Comparison of ENCODE assay signal across 19 cellular contexts in genomic region chr22:20758688-20759087, GRCh38. TPM values are rescaled to one million over a fixed set of nuclear protein-coding genes. Genes with fewer than 3 reads are reported as not detected.
DNase-seq lines count a peak whose midpoint lies in the region; ATAC-seq and TF ChIP-seq lines count a peak whose summit lies in the region.
"Had no signal": no experiment of that assay in that cellular context is flagged by ENCODE, and none has a peak within 500 bp of the region (broad histone marks: within the 10 kb centered on the region; RNA-seq: fewer than 3 reads in every experiment).

No MANE protein-coding gene starts in this region.

- H3K9me3 ChIP-seq in right lobe of liver = no peaks in the 10 kb centered on the region
- H3K9me3 ChIP-seq: right atrium auricular region, stomach had no signal

- DNase-seq in NCI-H1092 treated with DMSO at 0.1 percent for 48 hours (lab: John Stamatoyannopoulos, UW) (peak; percentile 28), NCI-H1092 (lab: John Stamatoyannopoulos, UW) (no peak), NB4 (ENCODE audit: low read depth) (peak; percentile 10), caudate nucleus (lab: John Stamatoyannopoulos, UW) (no peak), right lobe of liver (peak in 1 of 3 donors; percentile 21)
- no peak for DNase-seq in activated naive CD8-positive, alpha-beta T cell treated with anti-CD3 and anti-CD28 coated beads for 36 hours
- DNase-seq: activated gamma-delta T cell, anterior cingulate cortex, head of caudate nucleus, NCI-H2081, stomach, T-helper 17 cell had no signal

- H3K4me1 ChIP-seq in right lobe of liver = no peaks in the 10 kb centered on the region
- H3K4me1 ChIP-seq: right atrium auricular region, stomach had no signal

- H3K27ac ChIP-seq in caudate nucleus (ENCODE audit: low read depth, low read length) (peak overlapping the region; percentile 18), right lobe of liver (no peak overlapping the region)
- H3K27ac ChIP-seq: right atrium auricular region, stomach had no signal

- 100% methylated on average over 1 of the region's 2 CpGs for WGBS in right lobe of liver (ENCODE audit: insufficient coverage, low coverage, low lambda C conversion rate, missing lambda C conversion rate)

- ATAC-seq in right lobe of liver (peak; percentile 10 to 56 (median 42)), GM18505 (IDR thresholded peaks at IDR 0.05; ENCODE audit: unreplicated experiment) (no peak), GM21737 (IDR thresholded peaks at IDR 0.05; ENCODE audit: unreplicated experiment) (no peak)
- ATAC-seq: activated CD4-positive, CD25-positive, alpha-beta regulatory T cell treated with anti-CD3 and anti-CD28 coated beads, Interleukin-2, amount 50 U/mL, for 24 hours; Right ventricle myocardium inferior; T-helper 17 cell had no signal

- no peaks in the 10 kb centered on the region for H3K27me3 ChIP-seq in right lobe of liver
- H3K27me3 ChIP-seq: right atrium auricular region, stomach had no signal

- H3K9me3 Mint-ChIP-seq in activated naive CD8-positive, alpha-beta T cell treated with anti-CD3 and anti-CD28 coated beads for 36 hours = no peaks in the 10 kb centered on the region
- H3K9me3 Mint-ChIP-seq: CD14-positive monocyte had no signal

- intact Hi-C loops in right lobe of liver (cut with DNase I) = no loop called here

- no peaks in the 10 kb centered on the region for H3K27me3 Mint-ChIP-seq in activated naive CD8-positive, alpha-beta T cell treated with anti-CD3 and anti-CD28 coated beads for 36 hours
- H3K27me3 Mint-ChIP-seq: T-helper 17 cell had no signal

- H3K4me3 Mint-ChIP-seq in activated naive CD8-positive, alpha-beta T cell treated with anti-CD3 and anti-CD28 coated beads for 36 hours = no peak overlapping the region
- H3K4me3 Mint-ChIP-seq: CD14-positive monocyte, T-helper 17 cell had no signal

- TF ChIP-seq CTCF in NB4 (IDR thresholded peaks at IDR 0.05; ENCODE audit: low read depth, low read length) = peak; percentile 8
- peak in 1 of 4 donors; percentile 13 for TF ChIP-seq CTCF in right lobe of liver (IDR thresholded peaks at IDR 0.05)

- no peak overlapping the region for H3K27ac Mint-ChIP-seq in activated naive CD8-positive, alpha-beta T cell treated with anti-CD3 and anti-CD28 coated beads for 36 hours

- H3K4me1 Mint-ChIP-seq in activated naive CD8-positive, alpha-beta T cell treated with anti-CD3 and anti-CD28 coated beads for 36 hours = no peaks in the 10 kb centered on the region
- H3K4me1 Mint-ChIP-seq: CD14-positive monocyte, T-helper 17 cell had no signal

- peaks cover 4% of the 10 kb centered on the region for H3K36me3 Mint-ChIP-seq in activated naive CD8-positive, alpha-beta T cell treated with anti-CD3 and anti-CD28 coated beads for 36 hours

- H3K36me3 ChIP-seq in right lobe of liver = peaks cover 0 to 16% (median 6%) of the 10 kb centered on the region in 4 donors

- TF ChIP-seq POLR2A in NB4 (IDR thresholded peaks at IDR 0.05; ENCODE audit: extremely low read depth, insufficient read length) (no peak), right lobe of liver (IDR thresholded peaks at IDR 0.05) (no peak), GM18505 (IDR thresholded peaks at IDR 0.05; ENCODE audit: borderline replicate concordance, extremely low read depth, insufficient read depth, insufficient read length) (no peak)

- H3K4me3 ChIP-seq in NB4 (ENCODE audit: low read depth, low read length) (no peak overlapping the region), right lobe of liver (no peak overlapping the region)
- H3K4me3 ChIP-seq: right atrium auricular region, stomach had no signal

RNA-seq across cellular contexts. Expression of gene SERPIND1, which starts 15.2 kb away (rescaled TPM):
- total RNA-seq in right lobe of liver = 100 to 1,000 TPM in 4 of 6 experiments, 10 to 100 TPM in 2; 49.7 to 615 (median 331) TPM
- total RNA-seq in activated naive CD8-positive, alpha-beta T cell treated with anti-CD3 and anti-CD28 coated beads for 36 hours = not detected
- total RNA-seq: A172, Right ventricle myocardium inferior, T-helper 17 cell had no signal

Comparison
In these comparisons a context has a peak if more than half of its experiments do, and no peak if none do; other contexts are left out.
1. DNase-seq: peak in NCI-H1092 treated with DMSO at 0.1 percent for 48 hours (single experiment) and NB4 (single experiment); none in NCI-H1092 (single experiment), caudate nucleus (0 of 61) and activated naive CD8-positive, alpha-beta T cell treated with anti-CD3 and anti-CD28 coated beads for 36 hours (single experiment).
2. ATAC-seq: peak in right lobe of liver (4 of 4); none in GM18505 (single experiment) and GM21737 (single experiment).
3. RNA of gene SERPIND1, which starts 15.2 kb away (total RNA-seq): 49.7 to 615 TPM in right lobe of liver; not detected in activated naive CD8-positive, alpha-beta T cell treated with anti-CD3 and anti-CD28 coated beads for 36 hours; every median in the first group is over 10 times any median in the second.